In the genomic region with DNA sequence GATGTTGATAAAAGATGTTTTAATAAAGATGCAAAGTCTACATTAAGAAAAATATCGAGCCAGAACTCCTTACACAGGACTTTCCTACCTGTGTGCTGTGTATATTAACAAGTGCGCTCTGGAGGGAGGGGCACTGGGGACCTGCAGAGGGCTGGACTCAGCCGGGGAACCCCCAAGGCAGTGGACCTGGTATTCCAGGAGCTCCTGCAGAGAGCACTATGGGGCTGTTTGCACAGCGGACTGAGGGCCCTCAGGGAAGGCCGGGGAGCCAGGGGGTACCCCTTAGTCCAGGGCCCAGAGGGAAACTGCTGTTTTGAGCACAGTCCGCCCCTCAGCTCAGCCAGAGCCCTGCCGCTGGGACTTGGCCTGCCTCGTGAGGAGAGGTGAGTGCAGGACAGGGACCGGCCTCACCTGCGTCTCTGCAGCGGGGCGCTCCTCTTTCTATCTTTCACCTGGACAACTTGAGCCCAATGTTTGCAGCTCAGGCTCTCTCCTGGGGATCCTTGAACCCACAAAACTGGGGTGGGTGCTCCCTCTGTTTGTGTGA, we compare ENCODE assay signal across 21 cellular contexts.
DNase-seq lines count a peak whose midpoint lies in the region; ATAC-seq and TF ChIP-seq lines count a peak whose summit lies in the region.
"Had no signal": no experiment of that assay in that cellular context is flagged by ENCODE, and none has a peak within 500 bp of the region (broad histone marks: within the 10 kb centered on the region; RNA-seq: fewer than 3 reads in every experiment).

No MANE protein-coding gene starts in this region.

- no peak overlapping the region for H3K9ac ChIP-seq in neural progenitor cell

- no peaks in the 10 kb centered on the region for H3K36me3 ChIP-seq in H7 (replicated peaks; ENCODE audit: control insufficient read depth, insufficient read depth, low read length)
- H3K36me3 ChIP-seq in neural progenitor cell = no peaks in the 10 kb centered on the region
- H3K36me3 ChIP-seq: Peyer's patch had no signal

- no peak for ATAC-seq in central memory CD8-positive, alpha-beta T cell (replicated peaks; ENCODE audit: extremely low read depth, poor library complexity, severe bottlenecking)
- no peak for ATAC-seq in GM19452 (IDR thresholded peaks at IDR 0.05; ENCODE audit: unreplicated experiment)
- no peak for ATAC-seq in stimulated activated naive CD8-positive, alpha-beta T cell treated with anti-CD3 and anti-CD28 coated beads, Interleukin-15, amount 100 ng/mL, for 72 hours

- no peak overlapping the region for H3K27ac ChIP-seq in neural progenitor cell
- H3K27ac ChIP-seq: Peyer's patch had no signal

- peaks cover 27% of the 10 kb centered on the region for H3K4me1 ChIP-seq in neural progenitor cell
- H3K4me1 ChIP-seq: Peyer's patch had no signal

- H3K27me3 ChIP-seq in H7 (ENCODE audit: control insufficient read depth, insufficient read depth, low read length) (no peaks in the 10 kb centered on the region), neural progenitor cell (no peaks in the 10 kb centered on the region)
- H3K27me3 ChIP-seq: Peyer's patch had no signal

- H3K4me3 Mint-ChIP-seq in CD14-positive monocyte = no peak overlapping the region
- H3K4me3 Mint-ChIP-seq in central memory CD8-positive, alpha-beta T cell = no peak overlapping the region
- no peak overlapping the region for H3K4me3 Mint-ChIP-seq in neural progenitor cell
- no peak overlapping the region for H3K4me3 Mint-ChIP-seq in stimulated activated naive CD8-positive, alpha-beta T cell treated with anti-CD3 and anti-CD28 coated beads, Interleukin-15, amount 100 ng/mL, for 72 hours

- H3F3A ChIP-seq in neural progenitor cell (ENCODE audit: low read depth) = peaks cover 8% of the 10 kb centered on the region

- H3K4me2 ChIP-seq in neural progenitor cell = no peak overlapping the region

- intact Hi-C loops in CD14-positive monocyte (cut with micrococcal nuclease) = no loop called here

- H3K27ac Mint-ChIP-seq in CD14-positive monocyte = no peak overlapping the region
- H3K27ac Mint-ChIP-seq in central memory CD8-positive, alpha-beta T cell (ENCODE audit: low read depth) = peak overlapping the region; percentile 46
- H3K27ac Mint-ChIP-seq in neural progenitor cell = peak overlapping the region; percentile 9
- no peak overlapping the region for H3K27ac Mint-ChIP-seq in stimulated activated naive CD8-positive, alpha-beta T cell treated with anti-CD3 and anti-CD28 coated beads, Interleukin-15, amount 100 ng/mL, for 72 hours

- no peak overlapping the region for H3K4me3 ChIP-seq in H7 (ENCODE audit: insufficient read depth, low read depth, low read length)
- H3K4me3 ChIP-seq in neural progenitor cell = no peak overlapping the region
- H3K4me3 ChIP-seq: Peyer's patch had no signal

- no peak overlapping the region for H2AFZ ChIP-seq in neural progenitor cell (replicated peaks)

- no peaks in the 10 kb centered on the region for H3K9me3 ChIP-seq in neural progenitor cell (ENCODE audit: low read depth)
- H3K9me3 ChIP-seq: Peyer's patch had no signal

- no peaks in the 10 kb centered on the region for H3K79me2 ChIP-seq in neural progenitor cell (ENCODE audit: low read depth)

- DNase-seq in CD14-positive monocyte (ENCODE audit: low spot score) (peak; percentile 20), H7 (peak; percentile 30), neural progenitor cell (ENCODE audit: low spot score) (no peak), DMS 273 (lab: John Stamatoyannopoulos, UW; ENCODE audit: unreplicated experiment) (no peak), NCI-H2081 treated with DMSO at 0.1 percent for 48 hours (lab: John Stamatoyannopoulos, UW) (no peak)
- no peak for DNase-seq in central memory CD8-positive, alpha-beta T cell (ENCODE audit: low spot score in 2 of 2)
- DNase-seq in stimulated activated naive CD8-positive, alpha-beta T cell treated with anti-CD3 and anti-CD28 coated beads, Interleukin-15, amount 100 ng/mL, for 72 hours = no peak
- DNase-seq: AML-193, C1 segment of cervical spinal cord, DMS 273 treated with DMSO at 0.1 percent for 48 hours, GDM1, HCEC 1CT, KBM-7, MM.1S, NCI-H1048, NCI-H1417 treated with DMSO at 0.1 percent for 48 hours, NCI-H187 treated with DMSO at 0.1 percent for 48 hours, NCI-H226, NCI-H748 treated with DMSO at 0.1 percent for 48 hours, Peyer's patch had no signal

- H4K20me1 ChIP-seq in neural progenitor cell (ENCODE audit: low read depth) = no peaks in the 10 kb centered on the region

- H3K36me3 Mint-ChIP-seq in CD14-positive monocyte (no peaks in the 10 kb centered on the region), neural progenitor cell (no peaks in the 10 kb centered on the region)
- peaks cover 2% of the 10 kb centered on the region for H3K36me3 Mint-ChIP-seq in central memory CD8-positive, alpha-beta T cell (ENCODE audit: insufficient read depth)

- H3K9me3 Mint-ChIP-seq in CD14-positive monocyte (peaks cover 0 to 3% (median 1%) of the 10 kb centered on the region in 7 donors), neural progenitor cell (peaks cover 9% of the 10 kb centered on the region)
- H3K9me3 Mint-ChIP-seq in central memory CD8-positive, alpha-beta T cell = no peaks in the 10 kb centered on the region
- H3K9me3 Mint-ChIP-seq in stimulated activated naive CD8-positive, alpha-beta T cell treated with anti-CD3 and anti-CD28 coated beads, Interleukin-15, amount 100 ng/mL, for 72 hours = no peaks in the 10 kb centered on the region

- H3K4me1 Mint-ChIP-seq in CD14-positive monocyte (no peaks in the 10 kb centered on the region), neural progenitor cell (peaks cover 25% of the 10 kb centered on the region)
- peaks cover 49% of the 10 kb centered on the region for H3K4me1 Mint-ChIP-seq in central memory CD8-positive, alpha-beta T cell
- H3K4me1 Mint-ChIP-seq in stimulated activated naive CD8-positive, alpha-beta T cell treated with anti-CD3 and anti-CD28 coated beads, Interleukin-15, amount 100 ng/mL, for 72 hours = peaks cover 55% of the 10 kb centered on the region

- no peak for TF ChIP-seq CTCF in CD14-positive monocyte (IDR thresholded peaks at IDR 0.05)
- TF ChIP-seq CTCF in neural progenitor cell (IDR thresholded peaks at IDR 0.05) = no peak

- H3K27me3 Mint-ChIP-seq in CD14-positive monocyte (ENCODE audit: low read depth in 3 of 3) (peaks cover 0 to 17% (median 4%) of the 10 kb centered on the region in 3 donors), neural progenitor cell (ENCODE audit: insufficient read depth, low read depth) (peaks cover 7% of the 10 kb centered on the region)
- no peaks in the 10 kb centered on the region for H3K27me3 Mint-ChIP-seq in central memory CD8-positive, alpha-beta T cell
- no peaks in the 10 kb centered on the region for H3K27me3 Mint-ChIP-seq in stimulated activated naive CD8-positive, alpha-beta T cell treated with anti-CD3 and anti-CD28 coated beads, Interleukin-15, amount 100 ng/mL, for 72 hours

Comparison
In these comparisons a context has a peak if more than half of its experiments do, and no peak if none do; other contexts are left out.
1. DNase-seq: peak in CD14-positive monocyte (single experiment) and H7 (single experiment); none in central memory CD8-positive, alpha-beta T cell (0 of 2), neural progenitor cell (single experiment), stimulated activated naive CD8-positive, alpha-beta T cell treated with anti-CD3 and anti-CD28 coated beads, Interleukin-15, amount 100 ng/mL, for 72 hours (0 of 2), DMS 273 (single experiment) and NCI-H2081 treated with DMSO at 0.1 percent for 48 hours (single experiment).
2. H3K27ac Mint-ChIP-seq: peak in central memory CD8-positive, alpha-beta T cell (single experiment) and neural progenitor cell (single experiment); none in CD14-positive monocyte (0 of 7) and stimulated activated naive CD8-positive, alpha-beta T cell treated with anti-CD3 and anti-CD28 coated beads, Interleukin-15, amount 100 ng/mL, for 72 hours (0 of 2).